ENCODE assay signal across 26 cellular contexts in the genomic region with DNA sequence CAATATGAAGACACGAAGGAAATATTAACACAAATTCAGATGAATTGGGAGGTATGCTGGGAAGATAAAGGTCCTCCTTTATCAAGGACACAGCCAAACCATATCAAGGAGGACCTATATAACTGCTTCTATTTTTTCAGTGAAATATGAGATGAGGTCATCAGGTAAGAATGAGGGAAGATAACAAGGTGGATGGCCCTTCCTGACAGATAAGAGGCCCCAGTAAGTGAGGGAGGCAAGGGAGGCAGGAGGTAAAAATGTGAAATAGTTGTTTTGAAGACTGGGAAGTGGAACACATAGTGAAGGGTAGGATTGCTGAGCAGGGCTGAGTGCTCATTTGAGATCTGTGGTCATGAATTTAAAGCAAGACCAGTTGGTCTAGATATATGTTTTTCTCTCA. TPM values are rescaled to one million over a fixed set of nuclear protein-coding genes. Genes with fewer than 3 reads are reported as not detected.
"Had no signal": no experiment of that assay in that cellular context is flagged by ENCODE, and none has a peak within 500 bp of the region (broad histone marks: within the 10 kb centered on the region; RNA-seq: fewer than 3 reads in every experiment).

No MANE protein-coding gene starts in this region.

- H3K27me3 ChIP-seq: pancreas, testis, uterus had no signal

- H3K9me3 ChIP-seq: left ventricle myocardium inferior, mucosa of descending colon, pancreas, prostate gland, sigmoid colon, testis, tibial artery, uterus had no signal

- H3K36me3 ChIP-seq: left ventricle myocardium inferior, pancreas, prostate gland, sigmoid colon, stomach, tibial artery, uterus had no signal

- FAIRE-seq: pancreas, small intestine had no signal

- H3K4me1 ChIP-seq: left ventricle myocardium inferior, pancreas, prostate gland, sigmoid colon, stomach, testis, tibial artery, uterus had no signal

- ATAC-seq: mucosa of descending colon; naive thymus-derived CD4-positive, alpha-beta T cell; natural killer cell treated with Interleukin-12 subunit alpha and Interleukin-12 subunit beta and Interleukin-15 and Interleukin-18, amount 100 ng/mL, for 72 hours; pancreas; right cardiac atrium; stimulated activated naive B cell treated with anti-CD40 and anti-IgM and Interleukin-4, amounts not matched to agents 10 μg/mL and 1 μg/mL and 100 μg/mL, for 72 hours; stimulated activated naive CD8-positive, alpha-beta T cell treated with anti-CD3 and anti-CD28 coated beads, Interleukin-15, Interleukin-2, amounts not matched to agents 100 U/mL and 50 U/mL, for 24 hours had no signal

- H3K27ac ChIP-seq: left ventricle myocardium inferior, pancreas, prostate gland, sigmoid colon, stomach, testis, tibial artery, uterus had no signal

- H3K4me3 ChIP-seq: left ventricle myocardium inferior, lung, mucosa of descending colon, pancreas, prostate gland, sigmoid colon, stomach, testis, tibial artery, uterus had no signal

- DNase-seq: islet precursor cell; left ventricle myocardium inferior; midbrain; mucosa of descending colon; naive thymus-derived CD4-positive, alpha-beta T cell; pancreas; posterior cingulate gyrus; retina; right cardiac atrium; sigmoid colon; small intestine; stimulated activated CD4-positive, alpha-beta T cell treated with anti-CD3 and anti-CD28 coated beads, Interleukin-2, amount 100 ng/mL, for 24 hours; stimulated activated CD4-positive, alpha-beta T cell treated with anti-CD3 and anti-CD28 coated beads, Interleukin-4, amount 100 ng/mL, for 1 hour; stimulated activated naive B cell treated with anti-CD40 and anti-IgM and Interleukin-4, amounts not matched to agents 10 μg/mL and 1 μg/mL and 100 μg/mL, for 72 hours; stimulated activated naive CD8-positive, alpha-beta T cell treated with anti-CD3 and anti-CD28 coated beads, Interleukin-15, Interleukin-2, amounts not matched to agents 100 U/mL and 50 U/mL, for 24 hours; stomach; testis; tibial artery; uterus had no signal

RNA-seq across cellular contexts. Expression of gene FOXE1, which starts 60.0 kb away (rescaled TPM):
- total RNA-seq: left ventricle myocardium inferior; mesenteric fat pad; mucosa of descending colon; myocyte; naive thymus-derived CD4-positive, alpha-beta T cell; natural killer cell treated with Interleukin-12 subunit alpha and Interleukin-12 subunit beta and Interleukin-15 and Interleukin-18, amount 100 ng/mL, for 72 hours; omental fat pad; right cardiac atrium; sigmoid colon; uterus had no signal
- polyA plus RNA-seq: neural cell, right cardiac atrium, sigmoid colon, small intestine had no signal
